In genomic region chr19:13277104-13277809, GRCh38 we compare ENCODE assay signal across 8 cellular contexts.
DNase-seq lines count a peak whose midpoint lies in the region; ATAC-seq lines count a peak whose summit lies in the region.

No MANE protein-coding gene starts in this region.

- CTCF ChIA-PET in activated naive CD4-positive, alpha-beta T cell treated with anti-CD3 and anti-CD28 coated beads, Interleukin-2, amount 10 ng/mL, durations not matched to agents 7 days and 5 days (lab: Charles Lee): interaction anchor here (0.7 to 3.9 kb wide), 15 partner anchors 14 to 569 kb away, joined by 3 to 51 read pairs (median 5); partner anchors contain the start of gene C19orf53

- ATAC-seq in Right ventricle myocardium superior (ENCODE audit: poor library complexity): peak; percentile 97

- H3K27me3 Mint-ChIP-seq in activated naive CD4-positive, alpha-beta T cell treated with anti-CD3 and anti-CD28 coated beads, Interleukin-2, amount 10 ng/mL, durations not matched to agents 7 days and 5 days: peaks cover 16% of the 10 kb centered on the region

- peak overlapping the region; percentile 32 for H3K4me3 Mint-ChIP-seq in activated naive CD4-positive, alpha-beta T cell treated with anti-CD3 and anti-CD28 coated beads, Interleukin-2, amount 10 ng/mL, durations not matched to agents 7 days and 5 days

- H3K9me3 Mint-ChIP-seq in activated naive CD4-positive, alpha-beta T cell treated with anti-CD3 and anti-CD28 coated beads, Interleukin-2, amount 10 ng/mL, durations not matched to agents 7 days and 5 days: no peaks in the 10 kb centered on the region

- no peaks in the 10 kb centered on the region for H3K36me3 Mint-ChIP-seq in activated naive CD4-positive, alpha-beta T cell treated with anti-CD3 and anti-CD28 coated beads, Interleukin-2, amount 10 ng/mL, durations not matched to agents 7 days and 5 days

- intact Hi-C loops in Right ventricle myocardium superior (cut with DNase I): loop anchor here (2.0 to 10.0 kb wide), 3 partner anchors 148 to 448 kb away; no protein-coding TSS in a partner anchor

- H3K27ac Mint-ChIP-seq in activated naive CD4-positive, alpha-beta T cell treated with anti-CD3 and anti-CD28 coated beads, Interleukin-2, amount 10 ng/mL, durations not matched to agents 7 days and 5 days: peak overlapping the region; percentile 86

- peaks cover 24% of the 10 kb centered on the region for H3K4me1 Mint-ChIP-seq in activated naive CD4-positive, alpha-beta T cell treated with anti-CD3 and anti-CD28 coated beads, Interleukin-2, amount 10 ng/mL, durations not matched to agents 7 days and 5 days

- DNase-seq in NCI-H345 (lab: John Stamatoyannopoulos, UW) (peak; percentile 3), NCI-H345 treated with DMSO at 0.1 percent for 48 hours (lab: John Stamatoyannopoulos, UW; ENCODE audit: unreplicated experiment) (no peak), LoVo (ENCODE audit: low spot score) (peak; percentile 74), SKM-1 (lab: John Stamatoyannopoulos, UW; ENCODE audit: unreplicated experiment) (peak; percentile 47), Right ventricle myocardium superior (peak; percentile 57), renal cortical epithelial cell (ENCODE audit: low read depth) (peak; percentile 58), occipital lobe (lab: John Stamatoyannopoulos, UW) (no peak)
- peak; percentile 75 for DNase-seq in activated naive CD4-positive, alpha-beta T cell treated with anti-CD3 and anti-CD28 coated beads, Interleukin-2, amount 10 ng/mL, durations not matched to agents 7 days and 5 days

Comparison
In these comparisons a context has a peak if more than half of its experiments do, and no peak if none do; other contexts are left out.
1. DNase-seq: peak in NCI-H345 (single experiment), LoVo (single experiment), SKM-1 (single experiment), activated naive CD4-positive, alpha-beta T cell treated with anti-CD3 and anti-CD28 coated beads, Interleukin-2, amount 10 ng/mL, durations not matched to agents 7 days and 5 days (single experiment), Right ventricle myocardium superior (single experiment) and renal cortical epithelial cell (single experiment); none in NCI-H345 treated with DMSO at 0.1 percent for 48 hours (single experiment) and occipital lobe (single experiment).